In the genomic region with DNA sequence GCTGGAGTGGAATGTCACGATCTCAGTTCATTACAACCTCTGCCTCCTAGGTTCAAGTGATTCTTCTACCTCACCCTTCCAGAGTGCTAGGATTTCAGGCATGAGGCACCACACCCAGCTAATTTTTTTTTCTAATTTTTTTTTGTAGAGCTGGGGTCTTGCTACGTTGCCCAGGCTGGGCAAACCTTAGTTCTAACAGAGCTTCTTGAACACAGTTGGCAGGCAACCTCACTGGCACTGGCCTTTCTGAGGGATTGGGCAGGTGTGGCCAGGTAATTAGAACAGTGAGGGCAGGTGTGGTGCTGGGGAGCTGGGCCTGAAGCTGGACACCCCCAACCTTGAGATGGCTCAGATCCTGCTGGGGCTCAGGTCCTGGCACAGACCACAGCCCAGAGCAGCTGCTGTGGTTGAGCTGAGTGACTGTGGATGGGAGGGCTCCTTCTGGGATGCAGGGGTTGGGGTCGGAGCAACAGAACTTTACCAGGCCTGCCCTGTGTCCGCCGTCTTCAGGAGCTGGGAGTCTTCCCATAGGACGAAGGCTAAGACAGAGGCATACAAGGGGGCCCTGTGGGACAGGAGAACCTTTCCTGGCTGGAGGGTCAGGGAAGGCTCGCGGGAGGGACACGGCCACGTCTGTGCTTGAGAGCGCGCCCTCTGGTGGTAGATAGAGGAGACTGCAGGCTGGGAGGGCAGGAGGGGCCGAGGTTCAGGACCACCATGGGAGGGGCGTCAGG, we compare ENCODE assay signal across 8 cellular contexts. TPM values are rescaled to one million over a fixed set of nuclear protein-coding genes. Genes with fewer than 3 reads are reported as not detected.
DNase-seq lines count a peak whose midpoint lies in the region; ATAC-seq, FAIRE-seq and TF ChIP-seq lines count a peak whose summit lies in the region.

No MANE protein-coding gene starts in this region.

- H3K27ac Mint-ChIP-seq in WTC11, result peak overlapping the region; percentile 94; the same call in 1 of the 2 replicates

- H3K4me3 ChIP-seq in A549 (no peak overlapping the region), GM23248 (no peak overlapping the region), colonic mucosa (no peak overlapping the region), mucosa of descending colon (no peak overlapping the region), uterus (no peak overlapping the region)

- TF ChIP-seq EP300 in A549 (IDR thresholded peaks at IDR 0.05), result no peak

- POLR2A ChIA-PET in A549 (lab: Yijun Ruan, JAX), result interaction anchor here (1.4 kb wide), 1 partner anchor 89 kb away, joined by 6 read pairs; the partner anchor contains the start of gene IFT22
- POLR2A ChIA-PET in WTC11 (lab: Charles Lee), result interaction anchor here (0.6 to 1.1 kb wide), 5 partner anchors 16 to 103 kb away, joined by 3 to 6 read pairs (median 3); partner anchors contain the start of gene COL26A1

- H3K79me2 ChIP-seq in GM23248 (ENCODE audit: insufficient read depth), result no peaks in the 10 kb centered on the region

- no peak for FAIRE-seq in A549 (lab: Jason Lieb, UNC)

- peak; percentile 51 to 61 for DNase-seq in A549 (ENCODE audit: low read depth in 1 of 2, low spot score in 1 of 2)
- peak; percentile 63 for DNase-seq in GM23248
- peak; percentile 91 for DNase-seq in WTC11 (ENCODE audit: low spot score)
- peak; percentile 26 for DNase-seq in colonic mucosa
- peak in 2 of 3 donors; percentile 45 for DNase-seq in mucosa of descending colon
- DNase-seq in uterus, result no peak

- in situ Hi-C loops in GM23248 (cut with MboI), result no loop called here

- H3F3A ChIP-seq in GM23248 (ENCODE audit: insufficient read depth), result no peaks in the 10 kb centered on the region

- TF ChIP-seq RAD21 in A549 (conservative IDR thresholded peaks at IDR 0.05 in 1 of 2, IDR thresholded peaks at IDR 0.05 in 1 of 2), result peak; percentile 48 to 55; a peak in 4 of 5 replicates

- TF ChIP-seq POLR2A in A549 (IDR thresholded peaks at IDR 0.05; ENCODE audit: low read length) (no peak), uterus (IDR thresholded peaks at IDR 0.05) (no peak)

- peaks cover 22% of the 10 kb centered on the region for H3K9me3 ChIP-seq in A549
- no peaks in the 10 kb centered on the region for H3K9me3 ChIP-seq in GM23248 (ENCODE audit: low read depth)
- H3K9me3 ChIP-seq in colonic mucosa, result no peaks in the 10 kb centered on the region
- H3K9me3 ChIP-seq in mucosa of descending colon, result peaks cover 10% of the 10 kb centered on the region
- no peaks in the 10 kb centered on the region for H3K9me3 ChIP-seq in uterus

- intact Hi-C loops in colonic mucosa (cut with DNase I) (loop anchor here (5.0 kb wide), 1 partner anchor 49 kb away; the partner anchor contains the start of gene COL26A1), mucosa of descending colon (cut with DNase I, micrococcal nuclease) (no loop called here), uterus (cut with DNase I; ENCODE audit: low total_unique reads) (no loop called here)

- no peak overlapping the region for H3K27ac ChIP-seq in A549
- no peak overlapping the region for H3K27ac ChIP-seq in GM23248
- H3K27ac ChIP-seq in colonic mucosa, result no peak overlapping the region
- H3K27ac ChIP-seq in uterus, result no peak overlapping the region

- no peaks in the 10 kb centered on the region for H3K4me1 ChIP-seq in A549
- no peaks in the 10 kb centered on the region for H3K4me1 ChIP-seq in GM23248 (ENCODE audit: insufficient read depth)
- no peaks in the 10 kb centered on the region for H3K4me1 ChIP-seq in colonic mucosa
- no peaks in the 10 kb centered on the region for H3K4me1 ChIP-seq in mucosa of descending colon (ENCODE audit: low read depth)
- H3K4me1 ChIP-seq in uterus, result no peaks in the 10 kb centered on the region

- no peaks in the 10 kb centered on the region for H3K27me3 Mint-ChIP-seq in WTC11 (ENCODE audit: low read depth)

- no peaks in the 10 kb centered on the region for H4K20me1 ChIP-seq in GM23248 (ENCODE audit: insufficient read depth)

- peaks cover 26% of the 10 kb centered on the region for H3K4me1 Mint-ChIP-seq in WTC11

- no peak overlapping the region for H3K4me3 Mint-ChIP-seq in WTC11

- H3K9ac ChIP-seq in GM23248 (no peak overlapping the region), colonic mucosa (ENCODE audit: low read depth in 2 of 2, low read length in 2 of 2) (no peak overlapping the region)

- peaks cover 35% of the 10 kb centered on the region for H3K36me3 Mint-ChIP-seq in WTC11

- peak; percentile 40 to 85; a peak in 3 of 6 replicates for ATAC-seq in A549
- peak; percentile 93 for ATAC-seq in WTC11
- peak; percentile 69 for ATAC-seq in mucosa of descending colon
- no peak for ATAC-seq in HG02623 (IDR thresholded peaks at IDR 0.05; ENCODE audit: unreplicated experiment)
- ATAC-seq in esophagus mucosa, result no peak

- H3K9me3 Mint-ChIP-seq in WTC11, result peaks cover 36% of the 10 kb centered on the region

- CTCF ChIA-PET in A549 (lab: Yijun Ruan, JAX), result interaction anchor here (0.5 to 4.0 kb wide), 41 partner anchors 10 to 128 kb away, joined by 3 to 26 read pairs (median 4); partner anchors contain the start of genes COL26A1 and IFT22
- CTCF ChIA-PET in WTC11 (lab: Charles Lee), result interaction anchor here (0.5 to 5.1 kb wide), 29 partner anchors 9 to 267 kb away, joined by 3 to 55 read pairs (median 8); partner anchors contain the start of genes COL26A1 and IFT22

- H3K4me2 ChIP-seq in A549, result no peak overlapping the region
- no peak overlapping the region for H3K4me2 ChIP-seq in GM23248 (ENCODE audit: unreplicated experiment)

- no peaks in the 10 kb centered on the region for H3K36me3 ChIP-seq in GM23248 (ENCODE audit: low read depth)
- no peaks in the 10 kb centered on the region for H3K36me3 ChIP-seq in colonic mucosa
- H3K36me3 ChIP-seq in mucosa of descending colon (ENCODE audit: low read depth), result no peaks in the 10 kb centered on the region
- no peaks in the 10 kb centered on the region for H3K36me3 ChIP-seq in uterus

- H3K27me3 ChIP-seq in GM23248 (replicated peaks; ENCODE audit: insufficient read depth) (peaks cover 38% of the 10 kb centered on the region), colonic mucosa (no peaks in the 10 kb centered on the region), uterus (no peaks in the 10 kb centered on the region)

- no peaks in the 10 kb centered on the region for H3K9me2 ChIP-seq in GM23248 (ENCODE audit: insufficient read depth)

- 14% methylated on average over 14 of the region's 14 CpGs for WGBS in A549 (ENCODE audit: missing lambda C conversion rate)
- WGBS in GM23248 (ENCODE audit: low coverage in 1 of 2, low lambda C conversion rate in 2 of 2, missing lambda C conversion rate in 2 of 2), 2 experiments, result 7 to 11% methylated on average over 14 of the region's 14 CpGs

- no peak overlapping the region for H2AFZ ChIP-seq in GM23248

- TF ChIP-seq CTCF in A549 (IDR thresholded peaks at IDR 0.05) (peak; percentile 56), WTC11 (IDR thresholded peaks at IDR 0.05) (peak; percentile 99), colonic mucosa (IDR thresholded peaks at IDR 0.05) (peak; percentile 80), mucosa of descending colon (IDR thresholded peaks at IDR 0.05) (peak; percentile 78), uterus (IDR thresholded peaks at IDR 0.05) (peak; percentile 32 to 61 (median 46))

TF ChIP-seq in A549, 52 proteins besides CTCF, POLR2A, EP300 and RAD21:
- TF ChIP-seq TP53 (CRISPR knock-in tag; IDR thresholded peaks at IDR 0.05) (no peak), SMC3 (IDR thresholded peaks at IDR 0.05) (peak; percentile 57)

TF ChIP-seq in WTC11, 78 proteins besides CTCF, POLR2A, EP300 and RAD21 (continues in another document):
- no peak for TF ChIP-seq CREM (CRISPR knock-in tag; IDR thresholded peaks at IDR 0.05)
- no peak for TF ChIP-seq E2F5 (CRISPR knock-in tag; IDR thresholded peaks at IDR 0.05)
- TF ChIP-seq ESRRA (CRISPR knock-in tag; IDR thresholded peaks at IDR 0.05; ENCODE audit: borderline replicate concordance), result no peak
- no peak for TF ChIP-seq ZNF219 (CRISPR knock-in tag; IDR thresholded peaks at IDR 0.05; ENCODE audit: borderline replicate concordance)
- no peak for TF ChIP-seq EMX1 (CRISPR knock-in tag; IDR thresholded peaks at IDR 0.05)
- TF ChIP-seq, protein P1, sequence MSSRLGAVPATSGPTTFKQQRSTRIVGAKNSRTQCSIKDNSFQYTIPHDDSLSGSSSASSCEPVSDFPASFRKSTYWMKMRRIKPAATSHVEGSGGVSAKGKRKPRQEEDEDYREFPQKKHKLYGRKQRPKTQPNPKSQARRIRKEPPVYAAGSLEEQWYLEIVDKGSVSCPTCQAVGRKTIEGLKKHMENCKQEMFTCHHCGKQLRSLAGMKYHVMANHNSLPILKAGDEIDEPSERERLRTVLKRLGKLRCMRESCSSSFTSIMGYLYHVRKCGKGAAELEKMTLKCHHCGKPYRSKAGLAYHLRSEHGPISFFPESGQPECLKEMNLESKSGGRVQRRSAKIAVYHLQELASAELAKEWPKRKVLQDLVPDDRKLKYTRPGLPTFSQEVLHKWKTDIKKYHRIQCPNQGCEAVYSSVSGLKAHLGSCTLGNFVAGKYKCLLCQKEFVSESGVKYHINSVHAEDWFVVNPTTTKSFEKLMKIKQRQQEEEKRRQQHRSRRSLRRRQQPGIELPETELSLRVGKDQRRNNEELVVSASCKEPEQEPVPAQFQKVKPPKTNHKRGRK (CRISPR knock-in tag; IDR thresholded peaks at IDR 0.05; ENCODE audit: borderline replicate concordance), result no peak
- TF ChIP-seq NR1H2 (CRISPR knock-in tag; IDR thresholded peaks at IDR 0.05), result no peak

RNA-seq across cellular contexts. Expression of gene COL26A1, which starts 48.2 kb away (rescaled TPM):
- 1.3 and 1.4 TPM in 2 replicates for polyA plus RNA-seq in A549 (2011; rRNA removed)
- polyA plus RNA-seq in A549 (2012; cell fraction: cytosol; rRNA removed), result 2.8 and 4.3 TPM in 2 replicates
- 5.4 and 8.6 TPM in 2 replicates for polyA plus RNA-seq in A549 (2012; cell fraction: nucleus; rRNA removed)
- 0.46 to 0.52 TPM (median 0.47 TPM) in 3 replicates for polyA plus RNA-seq in A549 (2017; fragmentation: RNase III; extraction: RNeasy Plus Mini Kit Qiagen cat#74134 plus additional on column Dnase treatment)
- 0.62 and 0.68 TPM in 2 replicates for polyA minus RNA-seq in A549 (2011; rRNA and poly(A)+ RNA removed)
- 1.6 TPM in 1 of 2 replicates, not detected in the other for total RNA-seq in GM23248 (2014; rRNA removed; shearing (Covaris generic))
- not detected in 2 replicates for polyA plus RNA-seq in GM23248 (2016; fragmentation: Nextera tagmentation; extraction: Ambion mirVana)
- 64.4 to 70.9 TPM (median 67.0 TPM) in 3 replicates for total RNA-seq in WTC11 (2021)
- under 1 TPM in 1 of 2 donors, not detected in 1; 0.35 TPM for total RNA-seq in colonic mucosa
- total RNA-seq in mucosa of descending colon, result not detected
- 10 to 100 TPM in 1 of 4 donors, under 1 TPM in 1, not detected in 2; 0.30 to 11.8 TPM for total RNA-seq in uterus
- total RNA-seq in esophagus mucosa, result not detected

Comparison
In these comparisons a context has a peak if more than half of its experiments do, and no peak if none do; other contexts are left out.
1. ATAC-seq: peak in A549 (2 of 2), WTC11 (single experiment) and mucosa of descending colon (single experiment); none in HG02623 (single experiment) and esophagus mucosa (single experiment).
2. DNase-seq: peak in A549 (2 of 2), GM23248 (single experiment), WTC11 (single experiment), colonic mucosa (single experiment) and mucosa of descending colon (2 of 3); none in uterus (0 of 2).
3. CTCF ChIP-seq: peak in every context shown above with its lines; median percentile 99 in WTC11; 80 in colonic mucosa; 78 in mucosa of descending colon; 56 in A549; 46 in uterus.
4. Of the 8 proteins assayed by ChIP-seq in both WTC11 and A549: peak only in WTC11: HMGXB4; only in A549: none; in both: CTCF; in neither: 6.